1 cellular context compared by ENCODE assay signal in the genomic region with DNA sequence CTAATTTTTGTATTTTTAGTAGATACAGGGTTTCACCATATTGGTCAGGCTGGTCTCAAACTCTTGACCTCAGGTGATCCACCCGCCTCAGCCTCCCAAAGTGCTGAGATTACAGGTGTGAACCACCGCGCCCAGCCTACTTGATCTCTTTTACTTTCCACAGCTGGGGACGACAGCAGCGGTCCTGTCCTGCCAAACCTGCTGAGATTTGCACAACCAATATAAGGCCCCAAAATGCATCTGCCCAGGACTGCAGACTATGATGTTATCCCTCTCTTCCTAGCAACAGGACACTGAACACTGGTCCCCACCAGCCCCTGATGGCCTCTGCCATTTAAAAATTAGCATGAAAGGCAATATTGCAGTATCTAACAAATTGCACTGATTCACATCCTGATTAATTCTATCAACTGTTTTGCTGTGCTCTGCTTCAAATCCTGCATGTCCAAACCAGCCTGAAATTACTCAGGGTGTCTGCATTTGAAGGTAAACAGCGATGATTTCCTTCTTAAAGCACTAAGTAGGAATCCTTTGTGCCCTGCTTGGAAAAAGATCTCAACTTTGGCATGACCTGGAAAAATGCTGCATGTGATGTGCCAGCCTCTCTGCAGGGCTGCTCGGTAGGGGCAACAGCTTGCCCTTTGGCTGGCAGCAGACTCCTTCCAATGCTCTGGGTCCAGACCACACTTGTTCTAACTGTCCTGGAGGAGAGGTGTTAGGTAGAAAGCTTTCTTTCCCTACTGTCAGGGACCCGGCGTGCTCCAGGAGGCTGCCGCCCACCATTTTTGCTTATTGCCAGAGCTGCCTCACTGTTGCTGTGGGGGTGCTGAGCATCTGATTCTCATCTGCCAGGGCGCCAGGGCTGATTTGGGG.
TF ChIP-seq lines count a peak whose summit lies in the region.

No MANE protein-coding gene starts in this region.

TF ChIP-seq in GM23338, 12 proteins besides CTCF, POLR2A, EP300 and RAD21 (continued from another document):
- no peak for TF ChIP-seq ZNF462 (CRISPR knock-in tag; IDR thresholded peaks at IDR 0.05)
- TF ChIP-seq POLR2AphosphoS5 (IDR thresholded peaks at IDR 0.05; ENCODE audit: low read depth), result no peak
- TF ChIP-seq ZNF331 (CRISPR knock-in tag; IDR thresholded peaks at IDR 0.05; ENCODE audit: low read depth), result no peak
TF ChIP-seq in GM23338: peak in this region for 0.
